ENCODE assay signal across 20 cellular contexts in the genomic region with DNA sequence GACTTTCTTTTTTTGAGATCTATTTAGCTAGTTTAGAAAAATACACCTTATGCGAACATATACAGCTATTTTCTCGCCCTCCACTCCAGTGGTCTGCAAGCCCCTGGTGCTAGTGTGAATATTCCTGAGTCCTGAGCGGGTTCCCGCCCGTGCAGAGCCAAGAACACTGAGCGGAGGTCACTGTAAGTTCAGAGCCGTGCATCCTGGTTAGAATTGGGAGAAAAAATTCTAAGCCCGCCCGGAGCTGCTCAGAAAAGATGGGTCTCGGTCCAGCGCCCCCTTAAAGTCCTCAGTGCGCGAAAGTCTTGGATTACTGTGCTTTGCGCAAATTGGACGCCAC.
DNase-seq lines count a peak whose midpoint lies in the region; ATAC-seq and TF ChIP-seq lines count a peak whose summit lies in the region.
"Had no signal": no experiment of that assay in that cellular context is flagged by ENCODE, and none has a peak within 500 bp of the region (broad histone marks: within the 10 kb centered on the region; RNA-seq: fewer than 3 reads in every experiment).

No MANE protein-coding gene starts in this region.

- H4K20me1 ChIP-seq in neural progenitor cell (ENCODE audit: low read depth) = peaks cover 73% of the 10 kb centered on the region

- no peaks in the 10 kb centered on the region for H3K79me2 ChIP-seq in neural progenitor cell (ENCODE audit: low read depth)

- H3F3A ChIP-seq in neural progenitor cell (ENCODE audit: low read depth) = peaks cover 37% of the 10 kb centered on the region

- H3K9ac ChIP-seq in ES-I3 (ENCODE audit: low read depth, low read length) (peak overlapping the region; percentile 7; the same call in 1 of the 2 replicates), neural progenitor cell (no peak overlapping the region)

- no peaks in the 10 kb centered on the region for H3K36me3 ChIP-seq in ES-I3 (ENCODE audit: insufficient read depth, low read length)
- no peaks in the 10 kb centered on the region for H3K36me3 ChIP-seq in neural progenitor cell
- H3K36me3 ChIP-seq: tibial nerve had no signal

- H3K9me3 ChIP-seq in ES-I3 (ENCODE audit: control insufficient read depth, insufficient read depth, low read length) (no peaks in the 10 kb centered on the region), T-helper 17 cell (ENCODE audit: control insufficient read depth, low read length, poor library complexity, severe bottlenecking) (no peaks in the 10 kb centered on the region), neural progenitor cell (ENCODE audit: low read depth) (no peaks in the 10 kb centered on the region)
- H3K9me3 ChIP-seq: tibial nerve had no signal

- DNase-seq in T-helper 17 cell (no peak), glutamatergic neuron (no peak), neural progenitor cell (ENCODE audit: low spot score) (peak; percentile 48)
- DNase-seq: AML-193; caudate nucleus; effector memory CD4-positive, alpha-beta T cell; GF-D8; head of caudate nucleus; kidney glomerular epithelial cell; midbrain; NCI-H187 treated with DMSO at 0.1 percent for 48 hours; NCI-H446; stimulated activated CD4-positive, alpha-beta T cell treated with anti-CD3 and anti-CD28 coated beads, Interleukin-2, amount 100 ng/mL, for 48 hours had no signal

- no peak for ATAC-seq in T-helper 17 cell
- ATAC-seq in HG02840 (IDR thresholded peaks at IDR 0.05; ENCODE audit: low FRiP score, unreplicated experiment) = no peak
- ATAC-seq in GM19395 (IDR thresholded peaks at IDR 0.05; ENCODE audit: unreplicated experiment) = no peak
- ATAC-seq in activated CD4-positive, CD25-positive, alpha-beta regulatory T cell treated with anti-CD3 and anti-CD28 coated beads, Interleukin-2, amount 50 U/mL, for 24 hours = no peak
- ATAC-seq in GM18498 (IDR thresholded peaks at IDR 0.05; ENCODE audit: unreplicated experiment) = no peak

- TF ChIP-seq CTCF in glutamatergic neuron (IDR thresholded peaks at IDR 0.05; ENCODE audit: partially characterized antibody, unreplicated experiment) (no peak), neural progenitor cell (IDR thresholded peaks at IDR 0.05) (no peak)

- no peak overlapping the region for H3K27ac ChIP-seq in neural progenitor cell
- H3K27ac ChIP-seq: RWPE1, tibial nerve had no signal

- H3K27me3 ChIP-seq in neural progenitor cell = peaks cover 97% of the 10 kb centered on the region

- peak overlapping the region; percentile 38 for H3K4me3 ChIP-seq in neural progenitor cell
- H3K4me3 ChIP-seq: tibial nerve had no signal

- H3K4me3 Mint-ChIP-seq in T-helper 17 cell (peak overlapping the region; percentile 82), glutamatergic neuron (ENCODE audit: unreplicated experiment) (peak overlapping the region; percentile 75), neural progenitor cell (peak overlapping the region; percentile 80)

- H3K27ac Mint-ChIP-seq in T-helper 17 cell (peak overlapping the region; percentile 96), glutamatergic neuron (ENCODE audit: unreplicated experiment) (no peak overlapping the region), neural progenitor cell (no peak overlapping the region)

- H3K4me1 Mint-ChIP-seq in T-helper 17 cell (peaks cover 30% of the 10 kb centered on the region), glutamatergic neuron (ENCODE audit: low read depth, unreplicated experiment) (peaks cover 25% of the 10 kb centered on the region), neural progenitor cell (peaks cover 62% of the 10 kb centered on the region)

- peaks cover 3% of the 10 kb centered on the region for H3K36me3 Mint-ChIP-seq in T-helper 17 cell (ENCODE audit: low read depth)
- H3K36me3 Mint-ChIP-seq in glutamatergic neuron (ENCODE audit: unreplicated experiment) = no peaks in the 10 kb centered on the region
- no peaks in the 10 kb centered on the region for H3K36me3 Mint-ChIP-seq in neural progenitor cell

- peaks cover 50% of the 10 kb centered on the region for H3K27me3 Mint-ChIP-seq in T-helper 17 cell
- peaks cover 29% of the 10 kb centered on the region for H3K27me3 Mint-ChIP-seq in glutamatergic neuron (ENCODE audit: unreplicated experiment)
- peaks cover 64% of the 10 kb centered on the region for H3K27me3 Mint-ChIP-seq in neural progenitor cell (ENCODE audit: insufficient read depth, low read depth)

- H3K9me3 Mint-ChIP-seq in glutamatergic neuron (ENCODE audit: unreplicated experiment) (peaks cover 4% of the 10 kb centered on the region), neural progenitor cell (peaks cover 3% of the 10 kb centered on the region)

- H2AFZ ChIP-seq in neural progenitor cell (replicated peaks) = no peak overlapping the region

- H3K4me1 ChIP-seq in ES-I3 (ENCODE audit: insufficient read depth, low read length) = peaks cover 9% of the 10 kb centered on the region; the same call in 1 of the 2 replicates
- peaks cover 40% of the 10 kb centered on the region for H3K4me1 ChIP-seq in neural progenitor cell

- H3K4me2 ChIP-seq in neural progenitor cell = peak overlapping the region; percentile 73
